Comparison of ENCODE assay signal across 21 cellular contexts in genomic region chr2:136019825-136020224, GRCh38. TPM values are rescaled to one million over a fixed set of nuclear protein-coding genes. Genes with fewer than 3 reads are reported as not detected.
DNase-seq lines count a peak whose midpoint lies in the region; ATAC-seq and TF ChIP-seq lines count a peak whose summit lies in the region.
"Had no signal": no experiment of that assay in that cellular context is flagged by ENCODE, and none has a peak within 500 bp of the region (broad histone marks: within the 10 kb centered on the region; RNA-seq: fewer than 3 reads in every experiment).

No MANE protein-coding gene starts in this region.

- H2AFZ ChIP-seq in OCI-LY3 (ENCODE audit: low read depth, low read length) (no peak overlapping the region), osteoblast (ENCODE audit: low read length) (no peak overlapping the region)
- H2AFZ ChIP-seq: parathyroid adenoma had no signal

- no peaks in the 10 kb centered on the region for H3K9me3 ChIP-seq in OCI-LY3 (ENCODE audit: insufficient read depth, low read length)
- H3K9me3 ChIP-seq in gastrocnemius medialis, result no peaks in the 10 kb centered on the region
- no peaks in the 10 kb centered on the region for H3K9me3 ChIP-seq in osteoblast (ENCODE audit: low read depth, low read length)
- no peaks in the 10 kb centered on the region for H3K9me3 ChIP-seq in suprapubic skin
- H3K9me3 ChIP-seq: thyroid gland had no signal

- DNase-seq in G401 (ENCODE audit: low spot score) (peak; percentile 22), medulla oblongata (ENCODE audit: extremely low spot score) (peak; percentile 44), gastrocnemius medialis (no peak), SKM-1 (lab: John Stamatoyannopoulos, UW; ENCODE audit: unreplicated experiment) (no peak), osteoblast (ENCODE audit: insufficient read length, low spot score, missing footprints) (no peak), suprapubic skin (ENCODE audit: low spot score in 2 of 2) (no peak)
- DNase-seq: activated CD4-positive, alpha-beta T cell treated with anti-CD3 and anti-CD28 coated beads for 36 hours; activated naive CD8-positive, alpha-beta T cell treated with anti-CD3 and anti-CD28 coated beads for 36 hours; DND-41; effector memory CD8-positive, alpha-beta T cell; HCEC 1CT; NCI-H1105 treated with DMSO at 0.1 percent for 48 hours; NCI-H2107; NCI-H524; stimulated activated CD4-positive, alpha-beta T cell treated with anti-CD3 and anti-CD28 coated beads, Interleukin-1b, Interleukin-23, amount 100 ng/mL, for 48 hours; stimulated activated naive CD4-positive, alpha-beta T cell; thyroid gland had no signal

- 74% methylated on average over 8 of the region's 8 CpGs for WGBS in suprapubic skin

- peak; percentile 68 to 70 for ATAC-seq in gastrocnemius medialis
- ATAC-seq: activated CD4-positive, alpha-beta T cell treated with anti-CD3 and anti-CD28 coated beads for 36 hours; effector memory CD8-positive, alpha-beta T cell; HepG2 had no signal

- peak overlapping the region; percentile 24; the same call in 1 of the 2 replicates for H3K9ac ChIP-seq in OCI-LY3 (ENCODE audit: low read length)
- H3K9ac ChIP-seq: parathyroid adenoma had no signal

- no peak for TF ChIP-seq EP300 in suprapubic skin (IDR thresholded peaks at IDR 0.05)

- H3K36me3 ChIP-seq in OCI-LY3 (replicated peaks; ENCODE audit: low read depth, low read length) (no peaks in the 10 kb centered on the region), gastrocnemius medialis (no peaks in the 10 kb centered on the region), osteoblast (ENCODE audit: insufficient read depth, low read length) (no peaks in the 10 kb centered on the region), suprapubic skin (no peaks in the 10 kb centered on the region)
- H3K36me3 ChIP-seq: thyroid gland had no signal

- intact Hi-C loops in gastrocnemius medialis (cut with DNase I; ENCODE audit: low total_unique reads), result loop anchor here (5.0 to 10.0 kb wide), 3 partner anchors 33 to 215 kb away; partner anchors contain the start of genes CXCR4 and DARS1

- H3K79me2 ChIP-seq in OCI-LY3 (ENCODE audit: low read length), result no peaks in the 10 kb centered on the region
- no peaks in the 10 kb centered on the region for H3K79me2 ChIP-seq in osteoblast (ENCODE audit: insufficient read depth, low read length)
- H3K79me2 ChIP-seq: parathyroid adenoma had no signal

- in situ Hi-C loops in G401 (cut with HindIII; ENCODE audit: low sequenced_read_pairs) (no loop called here), gastrocnemius medialis (cut with MboI; ENCODE audit: low sequenced_read_pairs in 4 of 4) (no loop called here)

- no peak for TF ChIP-seq POLR2A in gastrocnemius medialis (IDR thresholded peaks at IDR 0.05)
- no peak for TF ChIP-seq POLR2A in suprapubic skin (IDR thresholded peaks at IDR 0.05)

- no peak for TF ChIP-seq CTCF in OCI-LY3 (IDR thresholded peaks at IDR 0.05; ENCODE audit: low read depth, low read length)
- TF ChIP-seq CTCF in gastrocnemius medialis (IDR thresholded peaks at IDR 0.05 in 4 of 5, conservative IDR thresholded peaks at IDR 0.05 in 1 of 5), result no peak
- no peak for TF ChIP-seq CTCF in osteoblast (IDR thresholded peaks at IDR 0.05; ENCODE audit: extremely low read depth, low read depth, low read length)
- TF ChIP-seq CTCF in suprapubic skin (IDR thresholded peaks at IDR 0.05), result no peak

- H3K27me3 ChIP-seq in OCI-LY3 (ENCODE audit: low read depth, low read length) (peaks cover 74% of the 10 kb centered on the region), gastrocnemius medialis (no peaks in the 10 kb centered on the region), osteoblast (ENCODE audit: insufficient read depth, low read length) (no peaks in the 10 kb centered on the region), suprapubic skin (no peaks in the 10 kb centered on the region)
- H3K27me3 ChIP-seq: thyroid gland had no signal

- H3K4me1 ChIP-seq in OCI-LY3 (ENCODE audit: low read length) (peaks cover 46% of the 10 kb centered on the region), gastrocnemius medialis (peaks cover 12 to 13% of the 10 kb centered on the region in 2 donors), osteoblast (ENCODE audit: insufficient read depth, low read length) (no peaks in the 10 kb centered on the region), suprapubic skin (no peaks in the 10 kb centered on the region)

- H3K4me2 ChIP-seq in OCI-LY3 (ENCODE audit: low read length), result peak overlapping the region; percentile 65
- H3K4me2 ChIP-seq in osteoblast (ENCODE audit: insufficient read depth, low read length), result no peak overlapping the region

- H3K27ac ChIP-seq in OCI-LY3 (ENCODE audit: low read length), result peak overlapping the region; percentile 37
- peak overlapping the region in 2 of 4 donors; percentile 29 to 43 for H3K27ac ChIP-seq in gastrocnemius medialis
- H3K27ac ChIP-seq in osteoblast (ENCODE audit: low read depth, low read length), result no peak overlapping the region
- H3K27ac ChIP-seq in suprapubic skin, result no peak overlapping the region
- H3K27ac ChIP-seq: parathyroid adenoma, RWPE1, thyroid gland had no signal

- H4K20me1 ChIP-seq in OCI-LY3 (ENCODE audit: insufficient read depth, low read length) (no peaks in the 10 kb centered on the region), osteoblast (ENCODE audit: insufficient read depth, low read length) (no peaks in the 10 kb centered on the region)

- peak overlapping the region; percentile 10 for H3K4me3 ChIP-seq in OCI-LY3 (ENCODE audit: low read length)
- peak overlapping the region in 1 of 4 donors; percentile 22 for H3K4me3 ChIP-seq in gastrocnemius medialis
- H3K4me3 ChIP-seq in osteoblast (ENCODE audit: insufficient read depth, low read length), result no peak overlapping the region
- H3K4me3 ChIP-seq in suprapubic skin, result no peak overlapping the region
- H3K4me3 ChIP-seq: thyroid gland had no signal

RNA-seq across cellular contexts. Expression of gene DARS1, which starts 34.4 kb away (rescaled TPM):
- 89.1 and 113 TPM in 2 replicates for total RNA-seq in G401 (2014; rRNA removed; shearing (Covaris generic))
- total RNA-seq in gastrocnemius medialis (10 to 100 TPM; 86.2 to 97.2 (median 89.8) TPM), osteoblast (100 and 119 TPM in 2 replicates), suprapubic skin (10 to 100 TPM; 63.1 to 82.6 (median 67.4) TPM)

Comparison
In these comparisons a context has a peak if more than half of its experiments do, and no peak if none do; other contexts are left out.
1. DNase-seq: peak in G401 (single experiment) and medulla oblongata (single experiment); none in gastrocnemius medialis (0 of 2), SKM-1 (single experiment), osteoblast (single experiment) and suprapubic skin (0 of 2).